ENCODE assay signal across 9 cellular contexts in the genomic region with DNA sequence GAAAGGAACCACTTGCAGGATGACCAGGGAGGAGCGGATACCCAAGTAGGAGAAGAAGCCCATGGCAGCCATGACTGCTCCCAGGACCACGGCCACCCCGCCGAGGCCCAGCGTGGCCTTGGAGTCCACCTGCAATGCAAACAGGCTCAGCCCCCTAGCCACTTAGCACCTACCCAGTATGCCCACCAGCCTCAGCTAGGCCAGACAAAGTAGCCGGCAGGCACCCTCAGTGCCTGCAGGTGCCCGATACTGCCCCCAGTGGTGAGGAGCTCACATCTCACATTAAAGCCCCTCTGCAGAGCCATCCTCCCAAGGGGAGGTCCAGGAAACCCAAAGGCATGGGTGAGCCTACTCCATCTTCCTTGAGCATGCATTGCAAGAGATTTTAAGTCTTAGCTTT. TPM values are rescaled to one million over a fixed set of nuclear protein-coding genes. Genes with fewer than 3 reads are reported as not detected.
DNase-seq lines count a peak whose midpoint lies in the region; ATAC-seq, FAIRE-seq and TF ChIP-seq lines count a peak whose summit lies in the region.
"Had no signal": no experiment of that assay in that cellular context is flagged by ENCODE, and none has a peak within 500 bp of the region (broad histone marks: within the 10 kb centered on the region; RNA-seq: fewer than 3 reads in every experiment).

No MANE protein-coding gene starts in this region.

- TF ChIP-seq POLR2A in tibial nerve (IDR thresholded peaks at IDR 0.05): no peak

- no peaks in the 10 kb centered on the region for H3K9me2 ChIP-seq in Karpas-422 (replicated peaks; ENCODE audit: insufficient read depth, low read length)

- H3K9me3 ChIP-seq in right cardiac atrium (ENCODE audit: control insufficient read depth, low read length) (no peaks in the 10 kb centered on the region), Karpas-422 (ENCODE audit: low read length) (no peaks in the 10 kb centered on the region), liver (ENCODE audit: control insufficient read depth in 4 of 4, low read length in 3 of 4) (no peaks in the 10 kb centered on the region), tibial nerve (peaks cover 0 to 3% (median 0%) of the 10 kb centered on the region in 4 donors), small intestine (ENCODE audit: control insufficient read depth, low read depth) (no peaks in the 10 kb centered on the region)

- no peaks in the 10 kb centered on the region for H3K79me2 ChIP-seq in Karpas-422 (ENCODE audit: low read length)

- ATAC-seq in Right ventricle myocardium inferior (peak; percentile 34), right cardiac atrium (no peak)

- H3K27me3 ChIP-seq in right cardiac atrium (ENCODE audit: control insufficient read depth, insufficient read depth) (no peaks in the 10 kb centered on the region), Karpas-422 (ENCODE audit: low read length) (no peaks in the 10 kb centered on the region), liver (ENCODE audit: control insufficient read depth in 4 of 4, insufficient read depth in 4 of 4, low read length in 3 of 4) (no peaks in the 10 kb centered on the region), tibial nerve (no peaks in the 10 kb centered on the region), small intestine (ENCODE audit: control insufficient read depth in 2 of 2, insufficient read depth in 2 of 2, low read length in 2 of 2) (no peaks in the 10 kb centered on the region)

- TF ChIP-seq CTCF in astrocyte of the cerebellum (IDR thresholded peaks at IDR 0.05; ENCODE audit: low read depth, low read length, missing control alignments): peak; percentile 58
- TF ChIP-seq CTCF in liver (IDR thresholded peaks at IDR 0.05; ENCODE audit: low read depth, low read length, missing input control): peak; percentile 37
- peak in 3 of 5 experiments; percentile 14 to 37 (median 22) for TF ChIP-seq CTCF in tibial nerve (IDR thresholded peaks at IDR 0.05)

- no peak overlapping the region for H3K4me2 ChIP-seq in Karpas-422 (ENCODE audit: low read depth, low read length, poor library complexity, severe bottlenecking)

- peak; percentile 17 to 54 for TF ChIP-seq RAD21 in liver (IDR thresholded peaks at IDR 0.05)

- no peak for DNase-seq in Right ventricle myocardium inferior (ENCODE audit: missing footprints)
- DNase-seq in right cardiac atrium: no peak
- peak; percentile 89 for DNase-seq in Karpas-422
- DNase-seq in T follicular helper cell (ENCODE audit: low read depth): peak; percentile 12
- no peak for DNase-seq in astrocyte of the cerebellum (ENCODE audit: low read depth)
- DNase-seq in tibial nerve (ENCODE audit: low spot score in 2 of 2): no peak
- no peak for DNase-seq in small intestine

- in situ Hi-C loops in astrocyte of the cerebellum (cut with HindIII; ENCODE audit: low sequenced_read_pairs): no loop called here

- H3K4me1 ChIP-seq in right cardiac atrium (ENCODE audit: control insufficient read depth, insufficient read depth, low read length) (no peaks in the 10 kb centered on the region), Karpas-422 (ENCODE audit: low read length) (no peaks in the 10 kb centered on the region), liver (ENCODE audit: control insufficient read depth in 4 of 4, insufficient read depth in 4 of 4, low read length in 3 of 4) (peaks cover 2 to 49% (median 25%) of the 10 kb centered on the region in 4 donors), tibial nerve (no peaks in the 10 kb centered on the region), small intestine (ENCODE audit: control insufficient read depth in 2 of 2, insufficient read depth in 1 of 2, low read depth in 1 of 2, low read length in 1 of 2) (peaks cover 0 to 4% of the 10 kb centered on the region in 2 donors)

- H3K27ac ChIP-seq in right cardiac atrium (ENCODE audit: low read length) (no peak overlapping the region), Karpas-422 (ENCODE audit: low read length) (no peak overlapping the region), liver (ENCODE audit: low read depth in 1 of 2, low read length in 2 of 2) (no peak overlapping the region), tibial nerve (no peak overlapping the region), small intestine (ENCODE audit: low read depth in 1 of 2, low read length in 1 of 2) (peak overlapping the region in 1 of 2 donors; percentile 21)

- FAIRE-seq in small intestine (lab: Jason Lieb, UNC): no peak
- FAIRE-seq: frontal cortex had no signal

- intact Hi-C loops in Right ventricle myocardium inferior (cut with DNase I) (no loop called here), right cardiac atrium (cut with DNase I) (no loop called here)

- H3K4me3 ChIP-seq in right cardiac atrium (ENCODE audit: low read length) (no peak overlapping the region), Karpas-422 (ENCODE audit: low read length) (no peak overlapping the region), astrocyte of the cerebellum (ENCODE audit: low read depth, low read length) (no peak overlapping the region), liver (ENCODE audit: low read depth in 1 of 3, low read length in 3 of 3) (no peak overlapping the region), tibial nerve (no peak overlapping the region), small intestine (ENCODE audit: low read depth in 1 of 2, low read length in 2 of 2) (no peak overlapping the region)

- 57% methylated on average over 7 of the region's 7 CpGs for WGBS in right cardiac atrium
- WGBS in liver: 70% methylated on average over 7 of the region's 7 CpGs
- whole genome bisulfite sequencing in tibial nerve, 2 donors: 63 to 81% methylated on average over 3 to 5 of the region's 7 CpGs
- 57 to 77% (median 75%) methylated on average over 7 of the region's 7 CpGs for WGBS in small intestine, 3 donors

- TF ChIP-seq EP300 in tibial nerve (IDR thresholded peaks at IDR 0.05): no peak

- H4K20me1 ChIP-seq in Karpas-422 (ENCODE audit: insufficient read depth, low read depth, low read length): no peaks in the 10 kb centered on the region

- H3K36me3 ChIP-seq in Karpas-422 (ENCODE audit: insufficient read depth, low read length) (no peaks in the 10 kb centered on the region), liver (ENCODE audit: control insufficient read depth in 4 of 4, insufficient read depth in 3 of 4, low read depth in 1 of 4, low read length in 3 of 4) (peaks cover 0 to 34% (median 21%) of the 10 kb centered on the region in 4 donors), tibial nerve (no peaks in the 10 kb centered on the region), small intestine (ENCODE audit: control insufficient read depth in 2 of 2, insufficient read depth in 2 of 2, low read length in 2 of 2) (peaks cover 0 to 5% of the 10 kb centered on the region in 2 donors)

- H2AFZ ChIP-seq in Karpas-422 (ENCODE audit: low read length): no peak overlapping the region

- no peak overlapping the region for H3K9ac ChIP-seq in Karpas-422 (ENCODE audit: low read length)
- no peak overlapping the region for H3K9ac ChIP-seq in liver (ENCODE audit: low read depth in 1 of 2, low read length in 2 of 2)

TF ChIP-seq in liver, 16 proteins besides CTCF, POLR2A, EP300 and RAD21 (continues in another document):
- TF ChIP-seq HNF4A (conservative IDR thresholded peaks at IDR 0.05) (no peak), NR2F2 (IDR thresholded peaks at IDR 0.05) (no peak), SP1 (IDR thresholded peaks at IDR 0.05) (no peak), FOXA1 (IDR thresholded peaks at IDR 0.05) (no peak)

RNA-seq across cellular contexts. Expression of gene NPC1L1, which starts 6.6 kb away (rescaled TPM):
- 0.05 TPM for total RNA-seq in Right ventricle myocardium inferior
- total RNA-seq in right cardiac atrium: under 1 TPM in 2 of 4 donors, not detected in 2; 0.06 to 0.08 TPM
- polyA plus RNA-seq in right cardiac atrium: 0.05 TPM
- not detected in 2 replicates for total RNA-seq in Karpas-422 (2014; rRNA removed; shearing (Covaris generic); ENCODE audit: low replicate concordance)
- total RNA-seq in liver: 10 to 100 TPM in 1 of 2 donors, 1 to 10 TPM in 1; 7.2 to 16.4 TPM
- polyA plus RNA-seq in liver: 10 to 100 TPM; 14.2 to 22.1 TPM
- under 1 TPM in 3 of 4 donors, not detected in 1; 0.30 to 0.44 (median 0.39) TPM for total RNA-seq in tibial nerve
- 100 to 1,000 TPM in 1 of 3 donors, 10 to 100 TPM in 2; 39.9 to 108 (median 42.7) TPM for polyA plus RNA-seq in small intestine
- total RNA-seq: frontal cortex had no signal

RNA-seq across cellular contexts. Expression of gene DDX56, which starts 39.2 kb away (rescaled TPM):
- total RNA-seq in Right ventricle myocardium inferior (29.6 TPM), right cardiac atrium (10 to 100 TPM; 23.4 to 35.5 (median 28.2) TPM), liver (10 to 100 TPM; 24.3 to 42.1 TPM), tibial nerve (10 to 100 TPM; 42.4 to 59.1 (median 56.5) TPM)
- polyA plus RNA-seq in right cardiac atrium (24.1 TPM), liver (10 to 100 TPM; 31.1 to 32.6 TPM), small intestine (100 to 1,000 TPM in 2 of 3 donors, 10 to 100 TPM in 1; 62.2 to 359 (median 336) TPM)
- total RNA-seq in Karpas-422 (2014; rRNA removed; shearing (Covaris generic); ENCODE audit: low replicate concordance): 66.8 and 73.3 TPM in 2 replicates

RNA-seq across cellular contexts. Expression of gene NUDCD3, which starts 44.0 kb away (rescaled TPM):
- total RNA-seq in Right ventricle myocardium inferior (112 TPM), right cardiac atrium (100 to 1,000 TPM in 3 of 4 donors, 10 to 100 TPM in 1; 92.4 to 108 (median 104) TPM), liver (10 to 100 TPM; 22.1 to 30.7 TPM), tibial nerve (10 to 100 TPM; 44.7 to 57.3 (median 49.7) TPM)
- polyA plus RNA-seq in right cardiac atrium (29.0 TPM), liver (10 to 100 TPM; 15.4 to 26.4 TPM), small intestine (10 to 100 TPM; 13.4 to 35.5 (median 15.7) TPM)
- 56.1 and 84.1 TPM in 2 replicates for total RNA-seq in Karpas-422 (2014; rRNA removed; shearing (Covaris generic); ENCODE audit: low replicate concordance)

RNA-seq across cellular contexts. Expression of gene TMED4, which starts 47.5 kb away (rescaled TPM):
- total RNA-seq in Right ventricle myocardium inferior (49.7 TPM), right cardiac atrium (10 to 100 TPM; 63.2 to 75.2 (median 66.6) TPM), liver (10 to 100 TPM; 46.5 to 97.1 TPM), tibial nerve (100 to 1,000 TPM; 132 to 232 (median 218) TPM)
- polyA plus RNA-seq in right cardiac atrium (63.9 TPM), liver (10 to 100 TPM; 26.9 to 47.4 TPM), small intestine (10 to 100 TPM; 64.8 to 83.9 (median 76.2) TPM)
- 62.0 and 66.2 TPM in 2 replicates for total RNA-seq in Karpas-422 (2014; rRNA removed; shearing (Covaris generic); ENCODE audit: low replicate concordance)

Comparison
In these comparisons a context has a peak if more than half of its experiments do, and no peak if none do; other contexts are left out.
1. DNase-seq: peak in Karpas-422 (single experiment) and T follicular helper cell (single experiment); none in Right ventricle myocardium inferior (single experiment), right cardiac atrium (0 of 3), astrocyte of the cerebellum (single experiment), tibial nerve (0 of 2) and small intestine (single experiment).
2. Peak in every context shown above with its lines, with median percentiles within 50 percentile points of each other: CTCF ChIP-seq.